Comparison of ENCODE assay signal across 12 cellular contexts in genomic region chr10:7541137-7542087, GRCh38.
DNase-seq lines count a peak whose midpoint lies in the region; ATAC-seq and TF ChIP-seq lines count a peak whose summit lies in the region.
"Had no signal": no experiment of that assay in that cellular context is flagged by ENCODE, and none has a peak within 500 bp of the region (broad histone marks: within the 10 kb centered on the region; RNA-seq: fewer than 3 reads in every experiment).

No MANE protein-coding gene starts in this region.

- DNase-seq in Peyer's patch = peak in 1 of 3 donors; percentile 18
- DNase-seq in mesothelial cell of epicardium (ENCODE audit: low spot score in 2 of 2, unreplicated experiment in 2 of 2) = peak in 1 of 2 experiments; percentile 55
- no peak for DNase-seq in type B pancreatic cell (ENCODE audit: extremely low spot score, unreplicated experiment)
- DNase-seq in HPDE6-E6E7 (ENCODE audit: extremely low spot score) = no peak
- no peak for DNase-seq in stimulated activated naive CD8-positive, alpha-beta T cell treated with anti-CD3 and anti-CD28 coated beads, Interleukin-15, Interleukin-2, amounts not matched to agents 100 U/mL and 50 U/mL, for 24 hours
- no peak for DNase-seq in effector CD8-positive, alpha-beta T cell (lab: John Stamatoyannopoulos, UW)
- DNase-seq: activated CD8-positive, alpha-beta T cell treated with anti-CD3 and anti-CD28 coated beads for 36 hours; NCI-H2081 treated with DMSO at 0.1 percent for 48 hours; stimulated activated CD8-positive, alpha-beta memory T cell treated with anti-CD3 and anti-CD28 coated beads, Interleukin-4, amount 100 ng/mL, for 48 hours had no signal

- TF ChIP-seq CTCF in Peyer's patch (IDR thresholded peaks at IDR 0.05) = no peak
- no peak for TF ChIP-seq CTCF in gastroesophageal sphincter (IDR thresholded peaks at IDR 0.05)
- TF ChIP-seq CTCF in mesothelial cell of epicardium (IDR thresholded peaks at IDR 0.05; ENCODE audit: unreplicated experiment) = no peak
- peak; percentile 13 for TF ChIP-seq CTCF in type B pancreatic cell (conservative IDR thresholded peaks at IDR 0.05)

- H3K27ac ChIP-seq in Peyer's patch (peak overlapping the region; percentile 18 to 84 (median 44)), gastroesophageal sphincter (peak overlapping the region; percentile 59 to 91 (median 83))

- no peak overlapping the region for H3K4me3 Mint-ChIP-seq in mesothelial cell of epicardium
- H3K4me3 Mint-ChIP-seq in type B pancreatic cell = peak overlapping the region; percentile 70
- H3K4me3 Mint-ChIP-seq: activated CD8-positive, alpha-beta T cell treated with anti-CD3 and anti-CD28 coated beads for 36 hours had no signal

- peaks cover 31% of the 10 kb centered on the region for H3K4me1 Mint-ChIP-seq in mesothelial cell of epicardium
- peaks cover 67% of the 10 kb centered on the region for H3K4me1 Mint-ChIP-seq in type B pancreatic cell (ENCODE audit: unreplicated experiment)

- no peak for TF ChIP-seq POLR2A in Peyer's patch (IDR thresholded peaks at IDR 0.05)
- no peak for TF ChIP-seq POLR2A in gastroesophageal sphincter (IDR thresholded peaks at IDR 0.05)

- H3K27ac Mint-ChIP-seq in mesothelial cell of epicardium (peak overlapping the region; percentile 96), type B pancreatic cell (peak overlapping the region; percentile 82)
- H3K27ac Mint-ChIP-seq: activated CD8-positive, alpha-beta T cell treated with anti-CD3 and anti-CD28 coated beads for 36 hours had no signal

- H3K4me1 ChIP-seq in Peyer's patch (peaks cover 0 to 8% (median 0%) of the 10 kb centered on the region in 4 donors), gastroesophageal sphincter (peaks cover 0 to 45% (median 21%) of the 10 kb centered on the region in 3 donors)
- H3K4me1 ChIP-seq: HAP-1 had no signal

- WGBS in gastroesophageal sphincter (ENCODE audit: low coverage in 1 of 2), 2 donors = 18 to 23% methylated on average over 12 to 13 of the region's 22 CpGs

- H3K9me3 ChIP-seq in Peyer's patch (no peaks in the 10 kb centered on the region), gastroesophageal sphincter (peaks cover 0 to 7% (median 1%) of the 10 kb centered on the region in 3 donors)
- H3K9me3 ChIP-seq: HAP-1 had no signal

- H3K36me3 ChIP-seq in Peyer's patch (no peaks in the 10 kb centered on the region), gastroesophageal sphincter (no peaks in the 10 kb centered on the region)
- H3K36me3 ChIP-seq: HAP-1 had no signal

- H3K27me3 ChIP-seq in Peyer's patch (no peaks in the 10 kb centered on the region), gastroesophageal sphincter (no peaks in the 10 kb centered on the region)

- H3K9me3 Mint-ChIP-seq in mesothelial cell of epicardium = peaks cover 16% of the 10 kb centered on the region
- H3K9me3 Mint-ChIP-seq in type B pancreatic cell = peaks cover 19% of the 10 kb centered on the region

- H3K36me3 Mint-ChIP-seq in mesothelial cell of epicardium (peaks cover 5% of the 10 kb centered on the region), type B pancreatic cell (peaks cover 16% of the 10 kb centered on the region)

- H3K4me3 ChIP-seq in Peyer's patch = no peak overlapping the region
- H3K4me3 ChIP-seq in gastroesophageal sphincter = no peak overlapping the region
- H3K4me3 ChIP-seq: HAP-1 had no signal

- TF ChIP-seq EP300 in gastroesophageal sphincter (IDR thresholded peaks at IDR 0.05) = no peak

- H3K27me3 Mint-ChIP-seq in mesothelial cell of epicardium (ENCODE audit: low read depth) (no peaks in the 10 kb centered on the region), type B pancreatic cell (peaks cover 7% of the 10 kb centered on the region)
- H3K27me3 Mint-ChIP-seq: activated CD8-positive, alpha-beta T cell treated with anti-CD3 and anti-CD28 coated beads for 36 hours had no signal

- ATAC-seq in gastroesophageal sphincter (peak; percentile 86), HG03139 (IDR thresholded peaks at IDR 0.05; ENCODE audit: unreplicated experiment) (no peak)
- no peak for ATAC-seq in stimulated activated naive CD8-positive, alpha-beta T cell treated with anti-CD3 and anti-CD28 coated beads, Interleukin-15, Interleukin-2, amounts not matched to agents 100 U/mL and 50 U/mL, for 24 hours
- ATAC-seq: activated CD8-positive, alpha-beta T cell treated with anti-CD3 and anti-CD28 coated beads for 36 hours had no signal
